In the genomic region with DNA sequence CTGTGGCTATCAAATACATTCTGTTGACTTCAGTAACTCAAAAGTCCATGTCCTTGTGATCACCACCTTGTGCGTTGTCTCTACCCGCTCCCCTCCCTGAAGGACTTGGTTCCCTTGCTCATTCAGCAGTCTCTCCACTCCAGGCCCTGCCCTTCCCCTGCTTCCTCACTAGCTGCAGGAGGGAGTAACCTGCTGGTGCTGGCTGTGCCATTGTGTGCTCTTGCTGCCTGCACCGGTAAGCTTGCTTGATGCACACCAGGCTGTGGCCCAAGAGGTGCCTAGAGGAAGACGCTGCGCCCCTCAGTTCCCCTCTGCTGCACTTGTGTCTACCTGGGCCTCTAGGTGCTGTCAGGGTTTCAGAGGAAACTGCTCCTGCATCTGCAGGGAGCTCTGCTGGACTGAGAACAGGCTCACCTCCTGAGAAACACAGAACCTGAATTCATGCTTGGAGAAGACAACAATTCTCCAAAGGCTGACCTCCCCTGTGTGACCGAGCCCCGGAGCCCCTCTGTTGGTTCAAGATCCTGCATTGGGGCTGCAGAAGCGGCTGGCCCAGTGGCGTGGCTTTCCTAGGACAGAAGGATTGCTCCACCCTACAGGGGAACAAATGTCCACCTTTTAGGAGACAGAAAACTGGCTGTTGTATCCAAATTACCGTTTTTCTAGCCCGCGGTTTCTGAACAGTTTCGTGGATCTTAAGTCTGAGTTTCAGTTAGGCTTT, we compare ENCODE assay signal across 24 cellular contexts. TPM values are rescaled to one million over a fixed set of nuclear protein-coding genes. Genes with fewer than 3 reads are reported as not detected.
DNase-seq lines count a peak whose midpoint lies in the region; ATAC-seq and TF ChIP-seq lines count a peak whose summit lies in the region.
"Had no signal": no experiment of that assay in that cellular context is flagged by ENCODE, and none has a peak within 500 bp of the region (broad histone marks: within the 10 kb centered on the region; RNA-seq: fewer than 3 reads in every experiment).

No MANE protein-coding gene starts in this region.

- H4K5ac ChIP-seq in mesendoderm (ENCODE audit: low read length): no peak overlapping the region

- no peaks in the 10 kb centered on the region for H3K27me3 Mint-ChIP-seq in effector memory CD8-positive, alpha-beta T cell
- H3K27me3 Mint-ChIP-seq in activated CD4-positive, alpha-beta T cell treated with anti-CD3 and anti-CD28 coated beads, Interleukin-2, amount 10 ng/mL, durations not matched to agents 24 days and 14 days: no peaks in the 10 kb centered on the region
- H3K27me3 Mint-ChIP-seq: activated naive CD8-positive, alpha-beta T cell had no signal

- H3K4me3 Mint-ChIP-seq in effector memory CD8-positive, alpha-beta T cell: peak overlapping the region in 1 of 2 donors; percentile 22
- H3K4me3 Mint-ChIP-seq in activated CD4-positive, alpha-beta T cell treated with anti-CD3 and anti-CD28 coated beads, Interleukin-2, amount 10 ng/mL, durations not matched to agents 24 days and 14 days: no peak overlapping the region
- H3K4me3 Mint-ChIP-seq: activated naive CD8-positive, alpha-beta T cell; mesothelial cell of epicardium; naive thymus-derived CD8-positive, alpha-beta T cell had no signal

- H3K9me3 ChIP-seq in Loucy (ENCODE audit: insufficient read depth, low read depth, low read length): no peaks in the 10 kb centered on the region; the same call in 1 of the 2 replicates
- H3K9me3 ChIP-seq: ascending aorta, ovary, Peyer's patch, thoracic aorta had no signal

- DNase-seq in GDM1 (lab: John Stamatoyannopoulos, UW) (peak; percentile 35), mesendoderm (no peak), NCI-H1092 (lab: John Stamatoyannopoulos, UW) (no peak)
- DNase-seq in effector memory CD8-positive, alpha-beta T cell: no peak
- no peak for DNase-seq in activated CD4-positive, alpha-beta T cell treated with anti-CD3 and anti-CD28 coated beads, Interleukin-2, amount 10 ng/mL, durations not matched to agents 24 days and 14 days
- DNase-seq: activated CD4-positive, alpha-beta T cell treated with anti-CD3 and anti-CD28 coated beads, Interleukin-2, amount 50 U/mL, for 1 hour; central memory CD4-positive, alpha-beta T cell; DND-41; left colon; naive thymus-derived CD8-positive, alpha-beta T cell; NCI-H510A treated with DMSO at 0.1 percent for 48 hours; NK-92 treated with Interleukin-12 subunit alpha and Interleukin-12 subunit beta, amount 100 ng/mL, for 24 hours; ovary; Peyer's patch; stimulated activated CD4-positive, alpha-beta T cell treated with anti-CD3 and anti-CD28 coated beads, Interleukin-4, amount 100 ng/mL, for 4 hours; stimulated activated naive CD8-positive, alpha-beta T cell treated with anti-CD3 and anti-CD28 coated beads, Interleukin-15, Interleukin-2, amounts not matched to agents 100 U/mL and 50 U/mL, for 24 hours had no signal

- H3K9me3 Mint-ChIP-seq in effector memory CD8-positive, alpha-beta T cell: no peaks in the 10 kb centered on the region
- no peaks in the 10 kb centered on the region for H3K9me3 Mint-ChIP-seq in activated CD4-positive, alpha-beta T cell treated with anti-CD3 and anti-CD28 coated beads, Interleukin-2, amount 10 ng/mL, durations not matched to agents 24 days and 14 days
- H3K9me3 Mint-ChIP-seq: mesothelial cell of epicardium had no signal

- ATAC-seq in effector memory CD8-positive, alpha-beta T cell (replicated peaks): peak; percentile 23
- no peak for ATAC-seq in activated CD4-positive, CD25-positive, alpha-beta regulatory T cell treated with anti-CD3 and anti-CD28 coated beads, Interleukin-2, amount 50 U/mL, for 24 hours
- no peak for ATAC-seq in GM18867 (IDR thresholded peaks at IDR 0.05; ENCODE audit: unreplicated experiment)
- ATAC-seq: left colon; naive thymus-derived CD8-positive, alpha-beta T cell; stimulated activated naive CD8-positive, alpha-beta T cell treated with anti-CD3 and anti-CD28 coated beads, Interleukin-15, Interleukin-2, amounts not matched to agents 100 U/mL and 50 U/mL, for 24 hours had no signal

- no peak overlapping the region for H3K27ac ChIP-seq in mesendoderm (ENCODE audit: low read depth, low read length)
- H3K27ac ChIP-seq: ascending aorta, ovary, Peyer's patch, VCaP had no signal

- WGBS in mesendoderm (ENCODE audit: extremely low coverage, insufficient coverage, low lambda C conversion rate): no CpG with 5 or more reads among the region's 13 CpGs

- H2BK15ac ChIP-seq in mesendoderm (replicated peaks; ENCODE audit: low read depth): no peak overlapping the region

- peaks cover 3% of the 10 kb centered on the region; the same call in 1 of the 2 replicates for H3K79me2 ChIP-seq in Loucy (ENCODE audit: insufficient read depth, low read length)
- H3K79me2 ChIP-seq in mesendoderm (ENCODE audit: control insufficient read depth, insufficient read depth, low read length): peaks cover 15% of the 10 kb centered on the region

- no peaks in the 10 kb centered on the region for H3K36me3 Mint-ChIP-seq in effector memory CD8-positive, alpha-beta T cell (ENCODE audit: insufficient read depth)
- no peaks in the 10 kb centered on the region for H3K36me3 Mint-ChIP-seq in activated CD4-positive, alpha-beta T cell treated with anti-CD3 and anti-CD28 coated beads, Interleukin-2, amount 10 ng/mL, durations not matched to agents 24 days and 14 days (ENCODE audit: low read depth)
- H3K36me3 Mint-ChIP-seq: activated naive CD8-positive, alpha-beta T cell; naive thymus-derived CD8-positive, alpha-beta T cell had no signal

- H3K9me2 ChIP-seq in Loucy (replicated peaks; ENCODE audit: low read depth, low read length): no peaks in the 10 kb centered on the region

- H3K23ac ChIP-seq in mesendoderm (ENCODE audit: low read length): no peak overlapping the region

- no peak overlapping the region for H3K18ac ChIP-seq in mesendoderm (ENCODE audit: low read length)

- H3K9ac ChIP-seq in Loucy (ENCODE audit: low read depth, low read length, poor library complexity, severe bottlenecking): peak overlapping the region; percentile 67
- H3K9ac ChIP-seq in mesendoderm (ENCODE audit: low read length): no peak overlapping the region

- H2BK120ac ChIP-seq in mesendoderm (ENCODE audit: low read depth, low read length): no peak overlapping the region

- H3F3A ChIP-seq in Loucy (ENCODE audit: low read depth): no peaks in the 10 kb centered on the region

- peaks cover 26% of the 10 kb centered on the region for H3K79me1 ChIP-seq in mesendoderm (ENCODE audit: low read length)

- peak overlapping the region; percentile 28 for H3K56ac ChIP-seq in mesendoderm (ENCODE audit: low read length)

- intact Hi-C loops in activated CD4-positive, alpha-beta T cell treated with anti-CD3 and anti-CD28 coated beads, Interleukin-2, amount 10 ng/mL, durations not matched to agents 24 days and 14 days (cut with micrococcal nuclease): no loop called here

- no peak overlapping the region for H4K8ac ChIP-seq in mesendoderm (ENCODE audit: low read depth, low read length)

- H4K20me1 ChIP-seq in Loucy (ENCODE audit: insufficient read depth, low read length, poor library complexity, severe bottlenecking): no peaks in the 10 kb centered on the region

- H2AFZ ChIP-seq in Loucy (ENCODE audit: low read length): peak overlapping the region; percentile 38; the same call in 1 of the 2 replicates

- H3K4me2 ChIP-seq in Loucy (ENCODE audit: low read depth, low read length, poor library complexity, severe bottlenecking) (peak overlapping the region; percentile 70), mesendoderm (ENCODE audit: low read length) (no peak overlapping the region)

- no peaks in the 10 kb centered on the region for H3K36me3 ChIP-seq in Loucy (ENCODE audit: insufficient read depth, low read length)
- H3K36me3 ChIP-seq in mesendoderm (ENCODE audit: control insufficient read depth, insufficient read depth, low read length): no peaks in the 10 kb centered on the region
- H3K36me3 ChIP-seq: ascending aorta, ovary, Peyer's patch, thoracic aorta had no signal

- H3K4me1 ChIP-seq in Loucy (ENCODE audit: insufficient read depth, low read length, poor library complexity, severe bottlenecking) (peaks cover 33% of the 10 kb centered on the region), mesendoderm (ENCODE audit: control insufficient read depth, low read depth, low read length) (peaks cover 12% of the 10 kb centered on the region)
- H3K4me1 ChIP-seq: Peyer's patch had no signal

- no peak overlapping the region for H2AK5ac ChIP-seq in mesendoderm (ENCODE audit: low read length)

- H3K4me1 Mint-ChIP-seq in effector memory CD8-positive, alpha-beta T cell (ENCODE audit: low read depth in 2 of 2): peaks cover 7 to 10% of the 10 kb centered on the region in 2 donors
- no peaks in the 10 kb centered on the region for H3K4me1 Mint-ChIP-seq in activated CD4-positive, alpha-beta T cell treated with anti-CD3 and anti-CD28 coated beads, Interleukin-2, amount 10 ng/mL, durations not matched to agents 24 days and 14 days
- H3K4me1 Mint-ChIP-seq: naive thymus-derived CD8-positive, alpha-beta T cell had no signal

- no peak for TF ChIP-seq CTCF in Loucy (conservative IDR thresholded peaks at IDR 0.05; ENCODE audit: low read length)

- H3K27me3 ChIP-seq in Loucy (ENCODE audit: insufficient read depth, low read length, poor library complexity, severe bottlenecking) (no peaks in the 10 kb centered on the region), mesendoderm (ENCODE audit: insufficient read depth, low read length, poor library complexity) (no peaks in the 10 kb centered on the region)
- H3K27me3 ChIP-seq: ascending aorta, ovary, Peyer's patch had no signal

- no peak overlapping the region for H2BK5ac ChIP-seq in mesendoderm (ENCODE audit: low read length)

- peak overlapping the region; percentile 63 for H3K4me3 ChIP-seq in Loucy (ENCODE audit: low read length, poor library complexity, severe bottlenecking)
- H3K4me3 ChIP-seq in mesendoderm (ENCODE audit: low read length): no peak overlapping the region
- H3K4me3 ChIP-seq: ascending aorta, ovary, Peyer's patch, thoracic aorta had no signal

- H3K4ac ChIP-seq in mesendoderm (ENCODE audit: low read depth, low read length): no peak overlapping the region

- no peak overlapping the region for H3K27ac Mint-ChIP-seq in effector memory CD8-positive, alpha-beta T cell
- H3K27ac Mint-ChIP-seq in activated CD4-positive, alpha-beta T cell treated with anti-CD3 and anti-CD28 coated beads, Interleukin-2, amount 10 ng/mL, durations not matched to agents 24 days and 14 days: no peak overlapping the region
- H3K27ac Mint-ChIP-seq: activated naive CD8-positive, alpha-beta T cell; mesothelial cell of epicardium; naive thymus-derived CD8-positive, alpha-beta T cell had no signal

RNA-seq across cellular contexts. Expression of gene PTPRM, which starts 33.6 kb away (rescaled TPM):
- 11.5 TPM for polyA plus RNA-seq in mesendoderm (2013, experiment 1 of 2)
- polyA plus RNA-seq in mesendoderm (2013, experiment 2 of 2): 10.8 TPM
- total RNA-seq in activated CD4-positive, alpha-beta T cell treated with anti-CD3 and anti-CD28 coated beads, Interleukin-2, amount 10 ng/mL, durations not matched to agents 24 days and 14 days: 6.8 and 11.5 TPM in 2 replicates
